In the genomic region with DNA sequence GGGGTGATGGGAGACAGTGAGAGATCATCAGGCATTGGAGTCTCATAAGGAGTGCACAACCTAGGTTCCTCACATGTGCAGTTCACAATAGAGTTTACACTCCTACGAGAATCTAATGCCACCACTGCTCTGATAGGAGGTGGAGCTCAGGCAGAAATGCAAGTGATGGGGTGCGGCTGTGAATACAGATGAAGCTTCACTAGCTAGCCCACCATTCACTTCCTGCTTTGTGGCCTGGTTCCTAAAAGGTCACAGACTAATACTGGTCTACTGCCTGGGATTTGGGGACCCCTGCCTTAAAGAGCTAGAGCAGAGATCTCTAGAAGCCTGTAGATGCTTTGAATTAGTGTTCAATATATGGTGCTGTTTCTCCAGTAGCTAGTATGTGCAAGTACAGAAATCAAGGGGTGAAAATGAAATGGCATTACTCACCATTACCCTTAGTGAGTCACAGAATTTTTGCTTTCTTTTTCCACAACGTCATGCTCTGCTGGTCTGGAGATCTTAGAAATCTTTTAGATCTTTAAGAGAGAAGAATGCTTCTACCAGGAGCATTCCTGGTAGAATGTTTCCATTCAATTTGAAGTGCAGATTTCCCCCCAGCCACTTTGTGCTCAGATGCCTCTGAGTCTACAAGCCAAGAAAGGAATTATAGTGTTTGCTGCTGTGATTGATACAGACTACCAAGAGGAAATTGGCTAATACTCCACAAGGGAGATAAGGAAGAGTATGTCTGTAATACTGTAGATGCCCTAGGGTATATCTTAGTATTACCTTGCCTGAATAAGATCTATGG, we compare ENCODE assay signal across 11 cellular contexts.
DNase-seq lines count a peak whose midpoint lies in the region; ATAC-seq and TF ChIP-seq lines count a peak whose summit lies in the region.
"Had no signal": no experiment of that assay in that cellular context is flagged by ENCODE, and none has a peak within 500 bp of the region (broad histone marks: within the 10 kb centered on the region; RNA-seq: fewer than 3 reads in every experiment).

No MANE protein-coding gene starts in this region.

- H3K36me3 ChIP-seq in osteoblast (ENCODE audit: insufficient read depth, low read length) = no peaks in the 10 kb centered on the region
- H3K36me3 ChIP-seq: cardiac muscle cell had no signal

- no peaks in the 10 kb centered on the region for H4K20me1 ChIP-seq in osteoblast (ENCODE audit: insufficient read depth, low read length)

- intact Hi-C loops in activated CD4-positive, alpha-beta T cell treated with anti-CD3 and anti-CD28 coated beads for 36 hours (cut with DNase I, micrococcal nuclease) = no loop called here

- CTCF ChIA-PET in activated CD4-positive, alpha-beta T cell treated with anti-CD3 and anti-CD28 coated beads for 36 hours (lab: Charles Lee) = no interaction called here

- H3K4me2 ChIP-seq in osteoblast (ENCODE audit: insufficient read depth, low read length) = no peak overlapping the region

- no peak overlapping the region for H2AFZ ChIP-seq in osteoblast (ENCODE audit: low read length)

- no peaks in the 10 kb centered on the region for H3K27me3 Mint-ChIP-seq in activated CD4-positive, alpha-beta T cell treated with anti-CD3 and anti-CD28 coated beads for 36 hours
- no peaks in the 10 kb centered on the region for H3K27me3 Mint-ChIP-seq in stimulated activated naive B cell treated with anti-CD40 and anti-IgM and Interleukin-4, amounts not matched to agents 10 μg/mL and 1 μg/mL and 100 μg/mL, for 72 hours

- ATAC-seq in activated CD4-positive, alpha-beta T cell treated with anti-CD3 and anti-CD28 coated beads for 36 hours = peak; percentile 47
- peak; percentile 92 for ATAC-seq in HG03159 (IDR thresholded peaks at IDR 0.05; ENCODE audit: unreplicated experiment)
- ATAC-seq in stimulated activated naive B cell treated with anti-CD40 and anti-IgM and Interleukin-4, amounts not matched to agents 10 μg/mL and 1 μg/mL and 100 μg/mL, for 72 hours (replicated peaks) = peak; percentile 34 to 39

- no peaks in the 10 kb centered on the region for H3K36me3 Mint-ChIP-seq in activated CD4-positive, alpha-beta T cell treated with anti-CD3 and anti-CD28 coated beads for 36 hours (ENCODE audit: low read depth)
- H3K36me3 Mint-ChIP-seq in stimulated activated naive B cell treated with anti-CD40 and anti-IgM and Interleukin-4, amounts not matched to agents 10 μg/mL and 1 μg/mL and 100 μg/mL, for 72 hours = no peaks in the 10 kb centered on the region

- no peak for DNase-seq in activated CD4-positive, alpha-beta T cell treated with anti-CD3 and anti-CD28 coated beads for 36 hours
- no peak for DNase-seq in activated CD4-positive, alpha-beta T cell treated with anti-CD3 and anti-CD28 coated beads, Interleukin-2, amount 50 U/mL, for 48 hours
- peak; percentile 91 for DNase-seq in astrocyte of the spinal cord (ENCODE audit: low read depth, low spot score)
- no peak for DNase-seq in stimulated activated naive B cell treated with anti-CD40 and anti-IgM and Interleukin-4, amounts not matched to agents 10 μg/mL and 1 μg/mL and 100 μg/mL, for 72 hours
- DNase-seq in CD1c-positive myeloid dendritic cell (ENCODE audit: extremely low spot score) = no peak
- no peak for DNase-seq in osteoblast (ENCODE audit: insufficient read length, low spot score, missing footprints)
- no peak for DNase-seq in NCI-H187 (lab: John Stamatoyannopoulos, UW)
- DNase-seq: T-helper 1 cell had no signal

- no peaks in the 10 kb centered on the region for H3K27me3 ChIP-seq in osteoblast (ENCODE audit: insufficient read depth, low read length)
- H3K27me3 ChIP-seq: cardiac muscle cell had no signal

- H3K9me3 ChIP-seq in osteoblast (ENCODE audit: low read depth, low read length) = no peaks in the 10 kb centered on the region

- H3K9me3 Mint-ChIP-seq in activated CD4-positive, alpha-beta T cell treated with anti-CD3 and anti-CD28 coated beads for 36 hours (ENCODE audit: low read depth) = peaks cover 5% of the 10 kb centered on the region
- H3K9me3 Mint-ChIP-seq in stimulated activated naive B cell treated with anti-CD40 and anti-IgM and Interleukin-4, amounts not matched to agents 10 μg/mL and 1 μg/mL and 100 μg/mL, for 72 hours = no peaks in the 10 kb centered on the region

- H3K79me2 ChIP-seq in osteoblast (ENCODE audit: insufficient read depth, low read length) = no peaks in the 10 kb centered on the region

- no peak overlapping the region for H3K4me3 ChIP-seq in astrocyte of the spinal cord (ENCODE audit: low read depth, low read length)
- H3K4me3 ChIP-seq in osteoblast (ENCODE audit: insufficient read depth, low read length) = no peak overlapping the region
- H3K4me3 ChIP-seq: cardiac muscle cell had no signal

- POLR2A ChIA-PET in activated CD4-positive, alpha-beta T cell treated with anti-CD3 and anti-CD28 coated beads for 36 hours (lab: Charles Lee) = no interaction called here

- H3K4me1 ChIP-seq in osteoblast (ENCODE audit: insufficient read depth, low read length) = no peaks in the 10 kb centered on the region

- no peak overlapping the region for H3K27ac ChIP-seq in osteoblast (ENCODE audit: low read depth, low read length)
- H3K27ac ChIP-seq: cardiac muscle cell, HL-60 had no signal

- no peak overlapping the region for H3K4me3 Mint-ChIP-seq in activated CD4-positive, alpha-beta T cell treated with anti-CD3 and anti-CD28 coated beads for 36 hours
- H3K4me3 Mint-ChIP-seq in stimulated activated naive B cell treated with anti-CD40 and anti-IgM and Interleukin-4, amounts not matched to agents 10 μg/mL and 1 μg/mL and 100 μg/mL, for 72 hours = no peak overlapping the region

- H3K4me1 Mint-ChIP-seq in activated CD4-positive, alpha-beta T cell treated with anti-CD3 and anti-CD28 coated beads for 36 hours = no peaks in the 10 kb centered on the region
- H3K4me1 Mint-ChIP-seq in stimulated activated naive B cell treated with anti-CD40 and anti-IgM and Interleukin-4, amounts not matched to agents 10 μg/mL and 1 μg/mL and 100 μg/mL, for 72 hours = no peaks in the 10 kb centered on the region

- in situ Hi-C loops in astrocyte of the spinal cord (cut with HindIII; ENCODE audit: low sequenced_read_pairs) = no loop called here

- TF ChIP-seq CTCF in astrocyte of the spinal cord (IDR thresholded peaks at IDR 0.05; ENCODE audit: low read depth, low read length) (no peak), osteoblast (IDR thresholded peaks at IDR 0.05; ENCODE audit: extremely low read depth, low read depth, low read length) (no peak)

- no peak overlapping the region for H3K27ac Mint-ChIP-seq in activated CD4-positive, alpha-beta T cell treated with anti-CD3 and anti-CD28 coated beads for 36 hours
- no peak overlapping the region for H3K27ac Mint-ChIP-seq in stimulated activated naive B cell treated with anti-CD40 and anti-IgM and Interleukin-4, amounts not matched to agents 10 μg/mL and 1 μg/mL and 100 μg/mL, for 72 hours

Comparison
In these comparisons a context has a peak if more than half of its experiments do, and no peak if none do; other contexts are left out.
1. ATAC-seq: peak in every context shown above with its lines; median percentile 92 in HG03159; 47 in activated CD4-positive, alpha-beta T cell treated with anti-CD3 and anti-CD28 coated beads for 36 hours; 36 in stimulated activated naive B cell treated with anti-CD40 and anti-IgM and Interleukin-4, amounts not matched to agents 10 μg/mL and 1 μg/mL and 100 μg/mL, for 72 hours.